ENCODE assay signal across 21 cellular contexts in the genomic region with DNA sequence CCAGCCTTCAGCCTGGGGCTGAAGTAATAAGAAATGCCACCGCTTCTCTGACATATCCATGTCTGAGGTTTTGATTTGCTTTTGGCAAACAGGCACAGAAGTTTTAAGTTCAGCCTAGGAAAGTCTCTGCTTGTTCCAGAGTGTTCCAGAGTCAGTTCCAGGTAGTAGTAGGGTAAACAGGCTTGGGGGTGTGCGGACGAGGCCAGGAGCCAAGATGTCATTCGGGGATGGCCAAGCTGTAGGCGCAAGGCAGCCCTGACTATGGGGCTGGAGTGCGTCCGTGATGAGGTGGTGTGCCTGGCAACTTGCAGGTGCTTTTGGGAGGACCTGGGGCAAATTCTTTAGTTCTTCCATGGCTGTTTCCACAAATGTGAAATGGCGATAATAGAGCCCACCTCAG.
"Had no signal": no experiment of that assay in that cellular context is flagged by ENCODE, and none has a peak within 500 bp of the region (broad histone marks: within the 10 kb centered on the region; RNA-seq: fewer than 3 reads in every experiment).

No MANE protein-coding gene starts in this region.

- H3K4me3 ChIP-seq: cardiac muscle cell, MG63, Peyer's patch, SJSA1 had no signal

- H3K4me3 Mint-ChIP-seq: activated naive CD4-positive, alpha-beta T cell treated with anti-CD3 and anti-CD28 coated beads for 36 hours; activated naive CD8-positive, alpha-beta T cell; activated T-cell treated with anti-CD3 and anti-CD28 coated beads, Interleukin-2, amount 50 U/mL, for 24 hours; activated T-helper 1 cell treated with anti-CD3 and anti-CD28 coated beads, Interleukin-12 subunit alpha, Interleukin-12 subunit beta, Interleukin-2, Interleukin-4 antibody, amounts not matched to agents 30 ng/mL and 10 ng/mL and 1 ng/mL, durations not matched to agents 14 hours and 24 hours and 36 hours; T-helper 1 cell treated with Interleukin-12 subunit alpha and Interleukin-12 subunit beta and Interleukin-4 antibody, amounts not matched to agents 30 μg/mL and 1 μg/mL, for 36 hours had no signal

- H3K9me3 Mint-ChIP-seq: activated naive CD4-positive, alpha-beta T cell treated with anti-CD3 and anti-CD28 coated beads for 36 hours; activated T-cell treated with anti-CD3 and anti-CD28 coated beads, Interleukin-2, amount 50 U/mL, for 24 hours; activated T-helper 1 cell treated with anti-CD3 and anti-CD28 coated beads, Interleukin-12 subunit alpha, Interleukin-12 subunit beta, Interleukin-2, Interleukin-4 antibody, amounts not matched to agents 30 ng/mL and 10 ng/mL and 1 ng/mL, durations not matched to agents 14 hours and 24 hours and 36 hours had no signal

- H3K9me3 ChIP-seq: MG63, Peyer's patch, SJSA1 had no signal

- H3K27me3 ChIP-seq: brain microvascular endothelial cell, cardiac muscle cell, MG63, Peyer's patch had no signal

- H3K36me3 ChIP-seq: brain microvascular endothelial cell, cardiac muscle cell, MG63, Peyer's patch, SJSA1 had no signal

- DNase-seq: activated CD4-positive, alpha-beta T cell treated with anti-CD3 and anti-CD28 coated beads for 4 hours; activated gamma-delta T cell; activated naive CD4-positive, alpha-beta T cell treated with anti-CD3 and anti-CD28 coated beads for 36 hours; brain microvascular endothelial cell; MG63; MV-4-11; NCI-H1105; NCI-H1436 treated with DMSO at 0.1 percent for 48 hours; NCI-H187; NCI-H510A treated with DMSO at 0.1 percent for 48 hours; NCI-H69; Right ventricle myocardium superior had no signal

- H3K4me1 ChIP-seq: Peyer's patch had no signal

- H3K27ac Mint-ChIP-seq: activated naive CD4-positive, alpha-beta T cell treated with anti-CD3 and anti-CD28 coated beads for 36 hours; activated naive CD8-positive, alpha-beta T cell; activated T-cell treated with anti-CD3 and anti-CD28 coated beads, Interleukin-2, amount 50 U/mL, for 24 hours; activated T-helper 1 cell treated with anti-CD3 and anti-CD28 coated beads, Interleukin-12 subunit alpha, Interleukin-12 subunit beta, Interleukin-2, Interleukin-4 antibody, amounts not matched to agents 30 ng/mL and 10 ng/mL and 1 ng/mL, durations not matched to agents 14 hours and 24 hours and 36 hours; T-helper 1 cell treated with Interleukin-12 subunit alpha and Interleukin-12 subunit beta and Interleukin-4 antibody, amounts not matched to agents 30 μg/mL and 1 μg/mL, for 36 hours had no signal

- ATAC-seq: activated CD4-positive, CD25-positive, alpha-beta regulatory T cell treated with anti-CD3 and anti-CD28 coated beads, Interleukin-2, amount 50 U/mL, for 24 hours; SK-N-SH treated with all-trans-retinoic acid at 6 μM for 48 hours had no signal

- H3K27me3 Mint-ChIP-seq: activated naive CD8-positive, alpha-beta T cell; activated T-cell treated with anti-CD3 and anti-CD28 coated beads, Interleukin-2, amount 50 U/mL, for 24 hours had no signal
